Comparison of ENCODE assay signal across 8 cellular contexts in the genomic region with DNA sequence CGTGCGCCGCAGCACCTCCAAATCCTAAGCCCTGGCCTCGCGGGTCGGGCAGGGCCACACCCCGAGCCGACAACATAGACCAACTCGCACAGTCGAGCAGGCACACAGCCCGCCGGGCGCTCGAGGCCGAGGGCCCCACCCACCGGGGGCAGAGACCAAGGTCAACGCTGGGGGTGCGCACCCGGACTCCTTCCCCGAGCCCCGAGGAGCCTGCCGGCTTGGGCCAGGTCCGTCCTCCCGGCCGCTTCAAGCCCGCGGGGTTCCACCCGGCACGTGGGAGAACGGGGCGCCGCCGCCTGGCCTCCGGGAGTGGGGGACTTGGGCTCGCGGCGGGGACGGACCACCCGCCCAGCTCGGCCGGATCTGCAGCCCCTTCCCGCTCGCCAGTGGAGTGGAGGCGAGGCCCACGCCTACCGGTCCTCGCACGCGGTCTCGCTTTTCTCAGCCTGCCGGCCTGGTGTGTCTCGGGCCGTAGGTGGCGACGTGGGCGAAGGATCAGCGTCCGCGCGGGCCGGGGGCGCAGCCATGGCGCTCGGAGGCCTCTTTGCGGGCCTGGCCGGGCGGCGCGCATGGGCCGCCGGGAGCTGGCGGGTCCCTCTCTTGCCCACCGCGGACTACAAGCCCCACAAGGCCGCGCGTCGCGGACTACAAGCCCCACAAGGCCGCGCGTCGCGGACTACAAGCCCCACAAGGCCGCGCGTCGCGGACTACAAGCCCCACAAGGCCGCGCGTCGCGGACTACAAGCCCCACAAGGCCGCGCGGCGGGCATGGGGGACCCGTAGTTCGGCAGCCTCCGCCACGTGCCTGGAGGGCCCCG. TPM values are rescaled to one million over a fixed set of nuclear protein-coding genes. Genes with fewer than 3 reads are reported as not detected.
A peak's percentile ranks its signal among the peaks of the same experiment; 100 is the strongest.
DNase-seq lines count a peak whose midpoint lies in the region; ATAC-seq, FAIRE-seq and TF ChIP-seq lines count a peak whose summit lies in the region.

A gene (minus strand): TSS at position 571 of the 818 bp plus-strand sequence. CDS start 44 bp downstream, at position 527.

- H3K4me1 ChIP-seq in NT2/D1 (ENCODE audit: insufficient read depth, insufficient read length) (peaks cover 45% of the 10 kb centered on the region), endothelial cell of umbilical vein (ENCODE audit: control insufficient read depth, extremely low read depth, insufficient read depth, low read length) (peaks cover 10% of the 10 kb centered on the region), mononuclear cell (ENCODE audit: insufficient read depth, low read length) (peaks cover 34% of the 10 kb centered on the region)

- dilution Hi-C loops in endothelial cell of umbilical vein (cut with MboI; ENCODE audit: extremely low pct_ligation_motif_present, low sequenced_read_pairs), result no loop called here

- peak; percentile 89 for TF ChIP-seq POLR2A in endothelial cell of umbilical vein (IDR thresholded peaks at IDR 0.05; ENCODE audit: low read depth, low read length)

- CTCF ChIA-PET in CD4-positive, alpha-beta T cell (lab: Charles Lee), result interaction anchor here (1.3 to 3.0 kb wide), 4 partner anchors 18 to 83 kb away, joined by 3 to 13 read pairs (median 6); a partner anchor contains a TSS
- CTCF ChIA-PET in endothelial cell of umbilical vein (lab: Charles Lee), result interaction anchor here (0.7 to 1.7 kb wide), 13 partner anchors 12 to 418 kb away, joined by 3 to 9 read pairs (median 5); a partner anchor contains a TSS

- peak within 1 kb of the TSS; percentile 87 for H3K4me3 Mint-ChIP-seq in CD4-positive, alpha-beta T cell

- H3K27ac ChIP-seq in CD4-positive, alpha-beta T cell (ENCODE audit: low read depth, low read length), result peak within 1 kb of the TSS; percentile 69
- H3K27ac ChIP-seq in endothelial cell of umbilical vein (ENCODE audit: insufficient read depth, low read depth, low read length), result peak within 1 kb of the TSS; percentile 42

- peaks cover 40% of the 10 kb centered on the region for H3K79me2 ChIP-seq in endothelial cell of umbilical vein (ENCODE audit: control insufficient read depth, insufficient read depth, low read length)

- intact Hi-C loops in CD4-positive, alpha-beta T cell (cut with DNase I, micrococcal nuclease), result loop anchor here in 1 of 2 experiments (1.0 to 5.0 kb wide), 4 partner anchors 25 to 249 kb away; a partner anchor contains a TSS
- intact Hi-C loops in endothelial cell of umbilical vein (cut with micrococcal nuclease), result loop anchor here (1.0 to 5.0 kb wide), 4 partner anchors 16 to 249 kb away; a partner anchor contains a TSS

- peak; percentile 81 to 90 (median 88) for DNase-seq in CD4-positive, alpha-beta T cell
- peak; percentile 86 for DNase-seq in NT2/D1 (ENCODE audit: low read depth, low spot score)
- DNase-seq in activated T-cell treated with anti-CD3 and anti-CD28 coated beads for 1 hour (ENCODE audit: low read depth), result peak; percentile 84
- peak; percentile 93 for DNase-seq in endothelial cell of umbilical vein (ENCODE audit: low read depth, low spot score)
- DNase-seq in stimulated activated CD8-positive, alpha-beta memory T cell treated with anti-CD3 and anti-CD28 coated beads, Interleukin-2, amount 100 ng/mL, for 48 hours (ENCODE audit: low read depth in 2 of 2), result peak; percentile 82 to 83

- peaks cover 37% of the 10 kb centered on the region for H3K4me1 Mint-ChIP-seq in CD4-positive, alpha-beta T cell (ENCODE audit: low read depth)

- peak; percentile 80 for FAIRE-seq in endothelial cell of umbilical vein (lab: Jason Lieb, UNC)

- H3K36me3 ChIP-seq in NT2/D1 (ENCODE audit: insufficient read depth, insufficient read length, low read length), result peaks cover 46% of the 10 kb centered on the region
- peaks cover 0 to 10% of the 10 kb centered on the region in 2 experiments for H3K36me3 ChIP-seq in endothelial cell of umbilical vein (ENCODE audit: control insufficient read depth in 2 of 2, extremely low read depth in 1 of 2, insufficient read depth in 2 of 2, low read length in 2 of 2)

- no peaks in the 10 kb centered on the region for H3K9me3 Mint-ChIP-seq in CD4-positive, alpha-beta T cell

- H3K27ac Mint-ChIP-seq in CD4-positive, alpha-beta T cell, result peak within 1 kb of the TSS; percentile 82

- no TSS peak for BruUV-seq in endothelial cell of umbilical vein (replicated peaks; lab: Mats Ljungman, UMichigan)

- no peaks in the 10 kb centered on the region for H4K20me1 ChIP-seq in endothelial cell of umbilical vein (replicated peaks; ENCODE audit: control insufficient read depth, extremely low read depth, insufficient read depth, low read length)

- H3K9ac ChIP-seq in NT2/D1 (ENCODE audit: insufficient read length, low read depth) (peak within 1 kb of the TSS; percentile 100), endothelial cell of umbilical vein (replicated peaks; ENCODE audit: extremely low read depth, insufficient read depth, low read length) (peak within 1 kb of the TSS; percentile 82)

- H3K9me1 ChIP-seq in endothelial cell of umbilical vein (replicated peaks; ENCODE audit: control insufficient read depth, extremely low read depth, insufficient read depth, low read length), result no peaks in the 10 kb centered on the region

- peak within 1 kb of the TSS; percentile 83 for H2AFZ ChIP-seq in endothelial cell of umbilical vein (ENCODE audit: low read depth, low read length)

- H3K36me3 Mint-ChIP-seq in CD4-positive, alpha-beta T cell (ENCODE audit: low read depth), result peaks cover 8% of the 10 kb centered on the region

- no peaks in the 10 kb centered on the region for H3K9me3 ChIP-seq in CD4-positive, alpha-beta T cell (ENCODE audit: control insufficient read depth, low read length)
- H3K9me3 ChIP-seq in NT2/D1 (ENCODE audit: insufficient read depth, low read length), result no peaks in the 10 kb centered on the region
- no peaks in the 10 kb centered on the region for H3K9me3 ChIP-seq in endothelial cell of umbilical vein (replicated peaks; ENCODE audit: control insufficient read depth, insufficient read depth, low read length)
- H3K9me3 ChIP-seq in mononuclear cell (ENCODE audit: low read depth, low read length), result no peaks in the 10 kb centered on the region

- H3K27me3 Mint-ChIP-seq in CD4-positive, alpha-beta T cell, result no peaks in the 10 kb centered on the region

- peak within 1 kb of the TSS; percentile 26 for H3K4me2 ChIP-seq in endothelial cell of umbilical vein (ENCODE audit: insufficient read depth, low read length)

- no peak for TF ChIP-seq CTCF in CD4-positive, alpha-beta T cell (IDR thresholded peaks at IDR 0.05)
- TF ChIP-seq CTCF in endothelial cell of umbilical vein (IDR thresholded peaks at IDR 0.05; ENCODE audit: extremely low read depth in 1 of 2, insufficient read depth in 1 of 2, low read depth in 1 of 2, low read length in 2 of 2), result no peak

- peak; percentile 79 for ATAC-seq in CD4-positive, alpha-beta T cell (ENCODE audit: poor library complexity)
- ATAC-seq in GM19351 (IDR thresholded peaks at IDR 0.05; ENCODE audit: unreplicated experiment) (peak; percentile 67), HG03520 (IDR thresholded peaks at IDR 0.05; ENCODE audit: unreplicated experiment) (peak; percentile 66)

- H3K4me3 ChIP-seq in NT2/D1 (ENCODE audit: insufficient read length, low read depth) (peak within 1 kb of the TSS; percentile 99), endothelial cell of umbilical vein (replicated peaks in 1 of 3; ENCODE audit: insufficient read depth in 1 of 3, low read depth in 1 of 3, low read length in 3 of 3) (peak within 1 kb of the TSS; percentile 38 to 78 (median 76)), mononuclear cell (ENCODE audit: low read length) (peak within 1 kb of the TSS; percentile 80)

- no peaks in the 10 kb centered on the region for H3K27me3 ChIP-seq in CD4-positive, alpha-beta T cell (ENCODE audit: control insufficient read depth, insufficient read depth, low read length)
- H3K27me3 ChIP-seq in NT2/D1 (ENCODE audit: insufficient read depth, insufficient read length) (no peaks in the 10 kb centered on the region), endothelial cell of umbilical vein (ENCODE audit: control insufficient read depth in 2 of 2, insufficient read depth in 2 of 2, low read length in 2 of 2) (no peaks in the 10 kb centered on the region), mononuclear cell (ENCODE audit: insufficient read depth, low read length) (no peaks in the 10 kb centered on the region)

- POLR2A ChIA-PET in CD4-positive, alpha-beta T cell (lab: Charles Lee), result interaction anchor here (0.6 to 3.3 kb wide), 16 partner anchors 13 to 1094 kb away, joined by 3 to 27 read pairs (median 4); a partner anchor contains a TSS
- POLR2A ChIA-PET in endothelial cell of umbilical vein (lab: Charles Lee), result interaction anchor here (0.6 kb wide), 1 partner anchor 382 kb away, joined by 5 read pairs; a partner anchor contains a TSS

TF ChIP-seq in endothelial cell of umbilical vein, 7 proteins besides CTCF, POLR2A, EP300 and RAD21:
- TF ChIP-seq MYC (IDR thresholded peaks at IDR 0.05; ENCODE audit: low read depth, low read length) (peak; percentile 42), POLR2AphosphoS5 (IDR thresholded peaks at IDR 0.05; ENCODE audit: insufficient read depth, low read depth, low read length) (peak; percentile 93), JUN (IDR thresholded peaks at IDR 0.05; ENCODE audit: borderline replicate concordance, insufficient read depth, insufficient read length, low read depth) (no peak)
- TF ChIP-seq, protein P1, sequence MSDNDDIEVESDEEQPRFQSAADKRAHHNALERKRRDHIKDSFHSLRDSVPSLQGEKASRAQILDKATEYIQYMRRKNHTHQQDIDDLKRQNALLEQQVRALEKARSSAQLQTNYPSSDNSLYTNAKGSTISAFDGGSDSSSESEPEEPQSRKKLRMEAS (IDR thresholded peaks at IDR 0.05; ENCODE audit: insufficient read depth, insufficient read length), result peak; percentile 89

RNA-seq across cellular contexts. Expression of the gene that starts here (rescaled TPM):
- 10 to 100 TPM; 41.3 to 46.1 TPM for total RNA-seq in CD4-positive, alpha-beta T cell
- 51.1 TPM in 2 replicates for total RNA-seq in endothelial cell of umbilical vein
- polyA plus RNA-seq in endothelial cell of umbilical vein, result 78.8 and 113 TPM in 2 replicates
- 47.3 and 58.0 TPM in 2 replicates for polyA plus RNA-seq in endothelial cell of umbilical vein (2011; cell fraction: cytosol; rRNA removed)
- 131 and 167 TPM in 2 replicates for polyA plus RNA-seq in endothelial cell of umbilical vein (2011; cell fraction: nucleus; rRNA removed)
- polyA plus RNA-seq in endothelial cell of umbilical vein (2012), result 27.4 and 36.1 TPM in 2 replicates
- polyA minus RNA-seq in endothelial cell of umbilical vein, result 38.5 and 50.7 TPM in 2 replicates
- 28.2 TPM for polyA minus RNA-seq in endothelial cell of umbilical vein (2011; cell fraction: cytosol; rRNA and poly(A)+ RNA removed)
- 42.7 and 46.8 TPM in 2 replicates for polyA minus RNA-seq in endothelial cell of umbilical vein (2011; cell fraction: nucleus; rRNA and poly(A)+ RNA removed)
- total RNA-seq in mononuclear cell, result 16.9 TPM

Comparison
In these comparisons a context has a peak if more than half of its experiments do, and no peak if none do; other contexts are left out.
1. Peak in every context shown above with its lines: DNase-seq, ATAC-seq, H3K4me3 ChIP-seq and H3K27ac ChIP-seq.